ENCODE assay signal across 2 cellular contexts in the genomic region with DNA sequence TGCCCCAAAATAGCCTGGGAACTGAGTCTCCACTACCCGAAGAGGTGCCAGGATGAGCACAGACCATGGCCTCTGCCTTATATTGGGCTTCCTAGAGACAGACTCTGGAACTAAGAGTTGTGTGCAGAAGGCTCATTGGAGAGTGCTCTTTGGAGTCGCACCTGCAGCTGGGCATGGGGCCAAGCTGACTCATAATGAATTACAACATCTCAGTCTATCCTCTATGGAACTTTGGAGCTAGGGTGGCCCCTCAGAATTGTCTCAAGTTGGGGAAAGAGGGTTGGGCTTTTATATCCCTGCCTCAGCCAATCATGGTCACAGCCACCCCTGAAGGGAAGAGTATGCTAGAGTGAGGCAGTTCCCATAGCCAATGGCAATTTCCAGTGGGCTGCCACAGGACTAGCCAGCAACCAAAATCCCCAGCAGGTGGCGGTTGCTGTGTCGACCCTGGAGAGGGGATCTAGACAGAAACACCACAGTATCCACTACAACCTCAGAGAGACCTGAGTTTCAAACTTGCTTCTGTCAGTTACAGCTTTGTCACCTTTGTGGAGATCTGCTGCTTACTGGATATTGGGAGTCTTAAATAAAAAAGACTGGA.
TF ChIP-seq lines count a peak whose summit lies in the region.

No MANE protein-coding gene starts in this region.

TF ChIP-seq in SK-N-SH, 30 proteins besides CTCF, POLR2A, EP300 and RAD21 (continued from another document):
- TF ChIP-seq, protein P1, sequence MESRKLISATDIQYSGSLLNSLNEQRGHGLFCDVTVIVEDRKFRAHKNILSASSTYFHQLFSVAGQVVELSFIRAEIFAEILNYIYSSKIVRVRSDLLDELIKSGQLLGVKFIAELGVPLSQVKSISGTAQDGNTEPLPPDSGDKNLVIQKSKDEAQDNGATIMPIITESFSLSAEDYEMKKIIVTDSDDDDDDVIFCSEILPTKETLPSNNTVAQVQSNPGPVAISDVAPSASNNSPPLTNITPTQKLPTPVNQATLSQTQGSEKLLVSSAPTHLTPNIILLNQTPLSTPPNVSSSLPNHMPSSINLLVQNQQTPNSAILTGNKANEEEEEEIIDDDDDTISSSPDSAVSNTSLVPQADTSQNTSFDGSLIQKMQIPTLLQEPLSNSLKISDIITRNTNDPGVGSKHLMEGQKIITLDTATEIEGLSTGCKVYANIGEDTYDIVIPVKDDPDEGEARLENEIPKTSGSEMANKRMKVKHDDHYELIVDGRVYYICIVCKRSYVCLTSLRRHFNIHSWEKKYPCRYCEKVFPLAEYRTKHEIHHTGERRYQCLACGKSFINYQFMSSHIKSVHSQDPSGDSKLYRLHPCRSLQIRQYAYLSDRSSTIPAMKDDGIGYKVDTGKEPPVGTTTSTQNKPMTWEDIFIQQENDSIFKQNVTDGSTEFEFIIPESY (IDR thresholded peaks at IDR 0.05; ENCODE audit: borderline replicate concordance, low read depth), result no peak
- TF ChIP-seq FOXM1 (IDR thresholded peaks at IDR 0.05; ENCODE audit: low read depth), result no peak
- no peak for TF ChIP-seq FOSL2 (IDR thresholded peaks at IDR 0.05; ENCODE audit: borderline replicate concordance, low read depth)
- no peak for TF ChIP-seq SIN3A (IDR thresholded peaks at IDR 0.05; ENCODE audit: borderline replicate concordance, low read depth, low read length)
- TF ChIP-seq, protein P2, sequence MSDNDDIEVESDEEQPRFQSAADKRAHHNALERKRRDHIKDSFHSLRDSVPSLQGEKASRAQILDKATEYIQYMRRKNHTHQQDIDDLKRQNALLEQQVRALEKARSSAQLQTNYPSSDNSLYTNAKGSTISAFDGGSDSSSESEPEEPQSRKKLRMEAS (IDR thresholded peaks at IDR 0.05; ENCODE audit: low read depth), result no peak
- no peak for TF ChIP-seq ELF1 (IDR thresholded peaks at IDR 0.05)
- no peak for TF ChIP-seq NFIC (IDR thresholded peaks at IDR 0.05; ENCODE audit: borderline replicate concordance)
- TF ChIP-seq, protein P3, sequence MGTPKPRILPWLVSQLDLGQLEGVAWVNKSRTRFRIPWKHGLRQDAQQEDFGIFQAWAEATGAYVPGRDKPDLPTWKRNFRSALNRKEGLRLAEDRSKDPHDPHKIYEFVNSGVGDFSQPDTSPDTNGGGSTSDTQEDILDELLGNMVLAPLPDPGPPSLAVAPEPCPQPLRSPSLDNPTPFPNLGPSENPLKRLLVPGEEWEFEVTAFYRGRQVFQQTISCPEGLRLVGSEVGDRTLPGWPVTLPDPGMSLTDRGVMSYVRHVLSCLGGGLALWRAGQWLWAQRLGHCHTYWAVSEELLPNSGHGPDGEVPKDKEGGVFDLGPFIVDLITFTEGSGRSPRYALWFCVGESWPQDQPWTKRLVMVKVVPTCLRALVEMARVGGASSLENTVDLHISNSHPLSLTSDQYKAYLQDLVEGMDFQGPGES (IDR thresholded peaks at IDR 0.05; ENCODE audit: low read depth, low read length), result no peak
- no peak for TF ChIP-seq EZH2phosphoT487 (IDR thresholded peaks at IDR 0.05; ENCODE audit: borderline replicate concordance, low read depth)
- TF ChIP-seq GATA2 (CRISPR knock-in tag; IDR thresholded peaks at IDR 0.05), result no peak
- no peak for TF ChIP-seq TEAD4 (IDR thresholded peaks at IDR 0.05; ENCODE audit: borderline replicate concordance, insufficient read depth)
- TF ChIP-seq, protein P4, sequence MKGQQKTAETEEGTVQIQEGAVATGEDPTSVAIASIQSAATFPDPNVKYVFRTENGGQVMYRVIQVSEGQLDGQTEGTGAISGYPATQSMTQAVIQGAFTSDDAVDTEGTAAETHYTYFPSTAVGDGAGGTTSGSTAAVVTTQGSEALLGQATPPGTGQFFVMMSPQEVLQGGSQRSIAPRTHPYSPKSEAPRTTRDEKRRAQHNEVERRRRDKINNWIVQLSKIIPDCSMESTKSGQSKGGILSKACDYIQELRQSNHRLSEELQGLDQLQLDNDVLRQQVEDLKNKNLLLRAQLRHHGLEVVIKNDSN (IDR thresholded peaks at IDR 0.05; ENCODE audit: borderline replicate concordance, low read depth), result no peak
- TF ChIP-seq, protein P5, sequence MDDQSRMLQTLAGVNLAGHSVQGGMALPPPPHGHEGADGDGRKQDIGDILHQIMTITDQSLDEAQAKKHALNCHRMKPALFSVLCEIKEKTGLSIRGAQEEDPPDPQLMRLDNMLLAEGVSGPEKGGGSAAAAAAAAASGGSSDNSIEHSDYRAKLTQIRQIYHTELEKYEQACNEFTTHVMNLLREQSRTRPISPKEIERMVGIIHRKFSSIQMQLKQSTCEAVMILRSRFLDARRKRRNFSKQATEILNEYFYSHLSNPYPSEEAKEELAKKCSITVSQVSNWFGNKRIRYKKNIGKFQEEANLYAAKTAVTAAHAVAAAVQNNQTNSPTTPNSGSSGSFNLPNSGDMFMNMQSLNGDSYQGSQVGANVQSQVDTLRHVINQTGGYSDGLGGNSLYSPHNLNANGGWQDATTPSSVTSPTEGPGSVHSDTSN (IDR thresholded peaks at IDR 0.05), result no peak
- no peak for TF ChIP-seq TAF1 (IDR thresholded peaks at IDR 0.05; ENCODE audit: borderline replicate concordance, low read depth, low read length)
- TF ChIP-seq RXRA (IDR thresholded peaks at IDR 0.05; ENCODE audit: borderline replicate concordance, low read depth), result no peak
- no peak for TF ChIP-seq NRF1 (IDR thresholded peaks at IDR 0.05; ENCODE audit: low read depth, low read length)

TF ChIP-seq in SK-N-SH treated with all-trans-retinoic acid at 6 μM for 48 hours, 23 proteins besides CTCF, POLR2A, EP300 and RAD21 (continued from another document):
- TF ChIP-seq, protein P6, sequence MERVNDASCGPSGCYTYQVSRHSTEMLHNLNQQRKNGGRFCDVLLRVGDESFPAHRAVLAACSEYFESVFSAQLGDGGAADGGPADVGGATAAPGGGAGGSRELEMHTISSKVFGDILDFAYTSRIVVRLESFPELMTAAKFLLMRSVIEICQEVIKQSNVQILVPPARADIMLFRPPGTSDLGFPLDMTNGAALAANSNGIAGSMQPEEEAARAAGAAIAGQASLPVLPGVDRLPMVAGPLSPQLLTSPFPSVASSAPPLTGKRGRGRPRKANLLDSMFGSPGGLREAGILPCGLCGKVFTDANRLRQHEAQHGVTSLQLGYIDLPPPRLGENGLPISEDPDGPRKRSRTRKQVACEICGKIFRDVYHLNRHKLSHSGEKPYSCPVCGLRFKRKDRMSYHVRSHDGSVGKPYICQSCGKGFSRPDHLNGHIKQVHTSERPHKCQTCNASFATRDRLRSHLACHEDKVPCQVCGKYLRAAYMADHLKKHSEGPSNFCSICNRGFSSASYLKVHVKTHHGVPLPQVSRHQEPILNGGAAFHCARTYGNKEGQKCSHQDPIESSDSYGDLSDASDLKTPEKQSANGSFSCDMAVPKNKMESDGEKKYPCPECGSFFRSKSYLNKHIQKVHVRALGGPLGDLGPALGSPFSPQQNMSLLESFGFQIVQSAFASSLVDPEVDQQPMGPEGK (CRISPR knock-in tag; IDR thresholded peaks at IDR 0.05; ENCODE audit: borderline replicate concordance), result no peak
- TF ChIP-seq OSR1 (CRISPR knock-in tag; IDR thresholded peaks at IDR 0.05), result no peak
